ENCODE assay signal across 23 cellular contexts in the genomic region with DNA sequence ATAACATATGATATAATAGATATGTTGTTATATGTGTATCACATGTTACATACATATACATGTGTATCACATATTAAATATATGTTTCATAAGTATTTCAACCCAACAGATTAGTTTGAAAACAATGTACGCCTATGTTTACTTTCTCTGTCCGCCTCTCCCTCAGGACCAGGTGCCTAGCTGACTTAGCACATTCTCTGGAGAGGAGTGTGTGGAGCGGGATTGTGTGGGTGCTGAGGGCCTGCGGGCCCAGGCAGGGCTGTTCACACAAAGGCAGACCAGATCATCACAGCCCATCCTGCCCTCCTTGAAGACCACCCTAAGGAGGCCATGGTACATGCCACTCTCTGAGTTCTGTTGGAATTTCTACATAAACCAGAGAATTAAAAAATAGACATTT.
"Had no signal": no experiment of that assay in that cellular context is flagged by ENCODE, and none has a peak within 500 bp of the region (broad histone marks: within the 10 kb centered on the region; RNA-seq: fewer than 3 reads in every experiment).

No MANE protein-coding gene starts in this region.

- H3K9me3 ChIP-seq: lower lobe of right lung, neutrophil, pancreas, prostate gland, testis, tibial artery, upper lobe of left lung had no signal

- H3K4me3 ChIP-seq: coronary artery, lower lobe of right lung, pancreas, prostate gland, right atrium auricular region, skin epidermis, spleen, testis, tibial artery, upper lobe of left lung had no signal

- H3K9me3 Mint-ChIP-seq: immature natural killer cell; stimulated activated memory B cell treated with anti-CD40 and anti-IgM and Interleukin-4, amounts not matched to agents 10 μg/mL and 1 μg/mL and 100 μg/mL, for 72 hours had no signal

- H3K4me1 Mint-ChIP-seq: immature natural killer cell; stimulated activated memory B cell treated with anti-CD40 and anti-IgM and Interleukin-4, amounts not matched to agents 10 μg/mL and 1 μg/mL and 100 μg/mL, for 72 hours had no signal

- DNase-seq: dermis blood vessel endothelial cell; effector memory CD4-positive, alpha-beta T cell; erythroblast; hypothalamus; immature natural killer cell; left ventricle myocardium superior; nephron progenitor cell; stimulated activated CD4-positive, alpha-beta T cell treated with anti-CD3 and anti-CD28 coated beads, Interleukin-4, amount 100 ng/mL, for 4 hours; stimulated activated naive CD8-positive, alpha-beta T cell treated with anti-CD3 and anti-CD28 coated beads, Interleukin-15, Interleukin-2, amounts not matched to agents 100 U/mL and 50 U/mL, for 24 hours; substantia nigra; testis; tibial artery; upper lobe of left lung had no signal

- H3K4me3 Mint-ChIP-seq: immature natural killer cell; naive thymus-derived CD8-positive, alpha-beta T cell; nephron progenitor cell; stimulated activated memory B cell treated with anti-CD40 and anti-IgM and Interleukin-4, amounts not matched to agents 10 μg/mL and 1 μg/mL and 100 μg/mL, for 72 hours had no signal

- H3K27me3 ChIP-seq: pancreas, right atrium auricular region, testis, upper lobe of left lung had no signal

- H3K27ac ChIP-seq: coronary artery, lower lobe of right lung, neutrophil, pancreas, prostate gland, right atrium auricular region, spleen, testis, tibial artery, upper lobe of left lung had no signal

- ATAC-seq: left ventricle myocardium superior; naive thymus-derived CD8-positive, alpha-beta T cell; pancreas; stimulated activated memory B cell treated with anti-CD40 and anti-IgM and Interleukin-4, amounts not matched to agents 10 μg/mL and 1 μg/mL and 100 μg/mL, for 72 hours; stimulated activated naive CD8-positive, alpha-beta T cell treated with anti-CD3 and anti-CD28 coated beads, Interleukin-15, Interleukin-2, amounts not matched to agents 100 U/mL and 50 U/mL, for 24 hours had no signal

- H3K36me3 Mint-ChIP-seq: immature natural killer cell; naive thymus-derived CD8-positive, alpha-beta T cell; stimulated activated memory B cell treated with anti-CD40 and anti-IgM and Interleukin-4, amounts not matched to agents 10 μg/mL and 1 μg/mL and 100 μg/mL, for 72 hours had no signal

- H3K36me3 ChIP-seq: lower lobe of right lung, neutrophil, pancreas, prostate gland, right atrium auricular region, spleen, tibial artery, upper lobe of left lung had no signal

- H3K4me1 ChIP-seq: lower lobe of right lung, pancreas, prostate gland, right atrium auricular region, spleen, testis, tibial artery, upper lobe of left lung had no signal

- H3K27ac Mint-ChIP-seq: immature natural killer cell; naive thymus-derived CD8-positive, alpha-beta T cell; stimulated activated memory B cell treated with anti-CD40 and anti-IgM and Interleukin-4, amounts not matched to agents 10 μg/mL and 1 μg/mL and 100 μg/mL, for 72 hours had no signal
